8 cellular contexts compared by ENCODE assay signal in the genomic region with DNA sequence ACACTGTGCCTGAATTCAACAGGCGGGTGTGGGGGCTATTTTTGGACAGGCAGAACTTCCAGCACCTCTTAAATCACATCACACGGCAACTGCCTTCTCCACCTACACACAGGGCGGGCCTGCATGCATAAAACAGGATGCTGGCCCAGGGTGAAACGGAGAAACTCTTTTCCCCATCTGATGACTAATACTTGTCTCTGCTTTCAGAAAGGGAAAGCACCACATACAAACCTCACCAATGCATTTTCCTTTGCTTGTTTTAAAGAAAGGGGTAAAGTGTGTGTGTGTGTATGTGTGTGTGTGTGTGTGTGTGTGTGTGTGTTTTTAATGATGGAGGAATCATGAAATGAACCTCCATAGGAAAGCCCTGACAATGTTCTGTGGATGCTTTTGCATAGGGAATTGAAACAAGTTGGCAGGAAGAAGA. TPM values are rescaled to one million over a fixed set of nuclear protein-coding genes. Genes with fewer than 3 reads are reported as not detected.
DNase-seq lines count a peak whose midpoint lies in the region; ATAC-seq and TF ChIP-seq lines count a peak whose summit lies in the region.

No MANE protein-coding gene starts in this region.

- 27 to 50% methylated on average over 4 of the region's 4 CpGs for WGBS in sigmoid colon, 2 donors

- no peaks in the 10 kb centered on the region for H3K36me3 ChIP-seq in WERI-Rb-1
- H3K36me3 ChIP-seq in sigmoid colon, result no peaks in the 10 kb centered on the region

- no peak for TF ChIP-seq EP300 in sigmoid colon (IDR thresholded peaks at IDR 0.05)

- DNase-seq in AG10803 (ENCODE audit: low read depth) (peak; percentile 86), astrocyte of the hippocampus (ENCODE audit: low read depth, low spot score) (peak; percentile 68), WERI-Rb-1 (no peak), sigmoid colon (no peak), SKM-1 (lab: John Stamatoyannopoulos, UW; ENCODE audit: unreplicated experiment) (no peak)
- DNase-seq in stimulated activated CD4-positive, alpha-beta T cell treated with anti-CD3 and anti-CD28 coated beads, Interleukin-15, amount 100 ng/mL, for 24 hours, result peak; percentile 60

- H3K27me3 ChIP-seq in WERI-Rb-1 (ENCODE audit: insufficient read depth, low read depth, severe bottlenecking) (no peaks in the 10 kb centered on the region), sigmoid colon (no peaks in the 10 kb centered on the region)

- H3K4me3 ChIP-seq in AG10803 (ENCODE audit: low read length), result peak overlapping the region; percentile 25
- H3K4me3 ChIP-seq in WERI-Rb-1 (ENCODE audit: low read depth, low read length), result no peak overlapping the region
- H3K4me3 ChIP-seq in sigmoid colon, result no peak overlapping the region

- peaks cover 0 to 6% (median 3%) of the 10 kb centered on the region in 4 donors for H3K4me1 ChIP-seq in sigmoid colon

- intact Hi-C loops in sigmoid colon (cut with DNase I), result no loop called here

- H3K27ac ChIP-seq in WERI-Rb-1, result no peak overlapping the region
- no peak overlapping the region for H3K27ac ChIP-seq in sigmoid colon

- no peak for TF ChIP-seq POLR2A in sigmoid colon (IDR thresholded peaks at IDR 0.05)

- H3K9me3 ChIP-seq in WERI-Rb-1 (ENCODE audit: severe bottlenecking) (no peaks in the 10 kb centered on the region), sigmoid colon (no peaks in the 10 kb centered on the region)

- TF ChIP-seq CTCF in AG10803 (conservative IDR thresholded peaks at IDR 0.05; ENCODE audit: low read length), result no peak
- no peak for TF ChIP-seq CTCF in WERI-Rb-1 (IDR thresholded peaks at IDR 0.05; ENCODE audit: low read depth, low read length)
- TF ChIP-seq CTCF in sigmoid colon (IDR thresholded peaks at IDR 0.05), result no peak

- ATAC-seq in GM19328 (IDR thresholded peaks at IDR 0.05; ENCODE audit: unreplicated experiment), result peak; percentile 99
- peak; percentile 100 for ATAC-seq in HG03139 (IDR thresholded peaks at IDR 0.05; ENCODE audit: unreplicated experiment)

RNA-seq across cellular contexts. Expression of gene SPAG17, which starts 48.5 kb away (rescaled TPM):
- total RNA-seq in sigmoid colon, result not detected
- not detected for polyA plus RNA-seq in sigmoid colon

Comparison
In these comparisons a context has a peak if more than half of its experiments do, and no peak if none do; other contexts are left out.
1. DNase-seq: peak in AG10803 (single experiment), astrocyte of the hippocampus (single experiment) and stimulated activated CD4-positive, alpha-beta T cell treated with anti-CD3 and anti-CD28 coated beads, Interleukin-15, amount 100 ng/mL, for 24 hours (single experiment); none in WERI-Rb-1 (single experiment), sigmoid colon (single experiment) and SKM-1 (single experiment).